ENCODE assay signal across 19 cellular contexts in genomic region chr12:10503460-10503859, GRCh38. TPM values are rescaled to one million over a fixed set of nuclear protein-coding genes. Genes with fewer than 3 reads are reported as not detected.
"Had no signal": no experiment of that assay in that cellular context is flagged by ENCODE, and none has a peak within 500 bp of the region (broad histone marks: within the 10 kb centered on the region; RNA-seq: fewer than 3 reads in every experiment).

No MANE protein-coding gene starts in this region.

- H3K27me3 ChIP-seq: gastroesophageal sphincter, neural progenitor cell, ovary, tibial artery had no signal

- H3K27ac ChIP-seq: gastroesophageal sphincter, lower lobe of right lung, neural progenitor cell, ovary, tibial artery, VCaP had no signal

- H3K36me3 ChIP-seq: gastroesophageal sphincter, lower lobe of right lung, neural progenitor cell, ovary, tibial artery had no signal

- H3K27ac Mint-ChIP-seq: mesothelial cell of epicardium, neural progenitor cell had no signal

- H3K4me1 ChIP-seq: gastroesophageal sphincter, lower lobe of right lung, neural progenitor cell, tibial artery had no signal

- H3K36me3 Mint-ChIP-seq: mesothelial cell of epicardium, neural progenitor cell had no signal

- H3K9me3 ChIP-seq: lower lobe of right lung, ovary had no signal

- H3K4me3 Mint-ChIP-seq: mesothelial cell of epicardium, neural progenitor cell had no signal

- DNase-seq: activated CD4-positive, alpha-beta T cell treated with anti-CD3 and anti-CD28 coated beads for 48 hours; activated CD8-positive, alpha-beta memory T cell treated with anti-CD3 and anti-CD28 coated beads for 24 hours; activated gamma-delta T cell treated with Interleukin-2 at 50 U/mL for 16 hours; erythroblast; left colon; lower lobe of right lung; ovary; stimulated activated CD4-positive, alpha-beta T cell treated with anti-CD3 and anti-CD28 coated beads, Interleukin-1b, Interleukin-23, amount 100 ng/mL, for 48 hours; tibial artery had no signal

- ATAC-seq: gastroesophageal sphincter, left colon, lower lobe of right lung, SK-N-SH treated with all-trans-retinoic acid at 6 μM for 48 hours had no signal

- H3K4me3 ChIP-seq: gastroesophageal sphincter, lower lobe of right lung, neural progenitor cell, ovary, tibial artery had no signal

- H3K4me1 Mint-ChIP-seq: mesothelial cell of epicardium, neural progenitor cell had no signal

RNA-seq across cellular contexts. Expression of gene KLRC1, which starts 50.3 kb away (rescaled TPM):
- total RNA-seq: astrocyte; bronchial epithelial cell; chondrocyte; dermis microvascular lymphatic vessel endothelial cell; mesothelial cell of epicardium; T-helper 1 cell treated with Interleukin-12 subunit alpha and Interleukin-12 subunit beta and Interleukin-4 antibody, amounts not matched to agents 30 ng/mL and 1 ng/mL, for 36 hours had no signal
